ENCODE assay signal across 13 cellular contexts in the genomic region with DNA sequence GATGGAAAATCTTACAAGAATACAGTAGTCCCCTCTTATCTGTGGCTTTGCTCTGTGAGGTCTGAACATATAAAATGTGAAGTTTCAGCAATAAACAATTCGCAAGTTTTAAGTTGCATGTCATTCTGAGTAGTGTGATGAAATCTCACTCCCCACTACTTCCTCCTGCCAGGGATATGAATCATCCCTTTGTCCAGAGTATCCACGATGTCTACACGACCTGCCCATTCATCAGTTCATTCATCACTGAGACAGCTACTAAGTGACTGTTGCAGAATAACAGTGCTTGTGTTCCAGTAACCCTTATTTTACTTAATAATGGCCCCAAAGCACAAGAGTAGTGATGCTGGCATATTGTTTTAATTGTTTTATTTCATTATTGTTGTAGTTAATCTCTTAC.
DNase-seq lines count a peak whose midpoint lies in the region; ATAC-seq and TF ChIP-seq lines count a peak whose summit lies in the region.
"Had no signal": no experiment of that assay in that cellular context is flagged by ENCODE, and none has a peak within 500 bp of the region (broad histone marks: within the 10 kb centered on the region; RNA-seq: fewer than 3 reads in every experiment).

No MANE protein-coding gene starts in this region.

- in situ Hi-C loops in brain microvascular endothelial cell (cut with HindIII; ENCODE audit: low pct_ligation_motif_present, low sequenced_read_pairs): no loop called here

- H3K4me3 ChIP-seq in brain microvascular endothelial cell (ENCODE audit: low read depth, low read length) (no peak overlapping the region), mesodermal cell (ENCODE audit: extremely low read depth, insufficient read depth, low read length, poor library complexity, severe bottlenecking) (no peak overlapping the region), esophagus muscularis mucosa (no peak overlapping the region)
- H3K4me3 ChIP-seq: skin epidermis, suprapubic skin had no signal

- TF ChIP-seq POLR2A in esophagus muscularis mucosa (IDR thresholded peaks at IDR 0.05; ENCODE audit: low read depth): no peak

- H3K36me3 ChIP-seq in brain microvascular endothelial cell (replicated peaks): no peaks in the 10 kb centered on the region
- no peaks in the 10 kb centered on the region for H3K36me3 ChIP-seq in mesodermal cell (ENCODE audit: control insufficient read depth, insufficient read depth, low read length)
- no peaks in the 10 kb centered on the region for H3K36me3 ChIP-seq in esophagus muscularis mucosa
- H3K36me3 ChIP-seq: suprapubic skin had no signal

- DNase-seq in DMS53 treated with DMSO at 0.1 percent for 48 hours (lab: John Stamatoyannopoulos, UW; ENCODE audit: unreplicated experiment) (peak; percentile 8), NCI-H460 (ENCODE audit: extremely low read depth, low read depth) (peak; percentile 52), brain microvascular endothelial cell (peak; percentile 94), 8988T (no peak), esophagus muscularis mucosa (ENCODE audit: extremely low spot score) (no peak), NCI-H510A (lab: John Stamatoyannopoulos, UW) (no peak)
- DNase-seq: activated effector memory CD4-positive, alpha-beta T cell treated with anti-CD3 and anti-CD28 coated beads, Interleukin-2, amount 50 U/mL, for 16 hours; effector memory CD8-positive, alpha-beta T cell; left ventricle myocardium superior had no signal

- no peak for TF ChIP-seq EP300 in esophagus muscularis mucosa (IDR thresholded peaks at IDR 0.05)

- intact Hi-C loops in esophagus muscularis mucosa (cut with DNase I): no loop called here

- peak overlapping the region; percentile 23 for H3K27ac ChIP-seq in brain microvascular endothelial cell
- peak overlapping the region; percentile 68 for H3K27ac ChIP-seq in mesodermal cell (ENCODE audit: low read depth, low read length, severe bottlenecking)
- H3K27ac ChIP-seq in esophagus muscularis mucosa (replicated peaks in 1 of 4): peak overlapping the region in 1 of 4 donors; percentile 23
- H3K27ac ChIP-seq: skin epidermis, suprapubic skin had no signal

- WGBS in mesodermal cell (ENCODE audit: insufficient coverage in 2 of 2), 2 experiments: no CpG with 5 or more reads among the region's 3 CpGs
- 10% methylated on average over 3 of the region's 3 CpGs for WGBS in esophagus muscularis mucosa

- no peak for TF ChIP-seq CTCF in brain microvascular endothelial cell (IDR thresholded peaks at IDR 0.05; ENCODE audit: low read depth, low read length, missing control alignments)
- no peak for TF ChIP-seq CTCF in esophagus muscularis mucosa (IDR thresholded peaks at IDR 0.05)

- H3K9me3 ChIP-seq in mesodermal cell (ENCODE audit: control insufficient read depth, low read length): no peaks in the 10 kb centered on the region
- peaks cover 0 to 5% (median 0%) of the 10 kb centered on the region in 4 donors for H3K9me3 ChIP-seq in esophagus muscularis mucosa
- H3K9me3 ChIP-seq: suprapubic skin had no signal

- no peak for ATAC-seq in GM21381 (IDR thresholded peaks at IDR 0.05; ENCODE audit: unreplicated experiment)
- ATAC-seq: effector memory CD8-positive, alpha-beta T cell; left ventricle myocardium superior had no signal

- H3K4me1 ChIP-seq in mesodermal cell (ENCODE audit: control insufficient read depth, insufficient read depth, low read length, poor library complexity, severe bottlenecking) (peaks cover 10% of the 10 kb centered on the region), esophagus muscularis mucosa (peaks cover 0 to 20% (median 15%) of the 10 kb centered on the region in 4 donors)

- H3K27me3 ChIP-seq in brain microvascular endothelial cell (replicated peaks) (no peaks in the 10 kb centered on the region), esophagus muscularis mucosa (no peaks in the 10 kb centered on the region)
- H3K27me3 ChIP-seq: suprapubic skin had no signal

Comparison
In these comparisons a context has a peak if more than half of its experiments do, and no peak if none do; other contexts are left out.
1. DNase-seq: peak in DMS53 treated with DMSO at 0.1 percent for 48 hours (single experiment), NCI-H460 (single experiment) and brain microvascular endothelial cell (single experiment); none in 8988T (single experiment), esophagus muscularis mucosa (single experiment) and NCI-H510A (single experiment).